In the genomic region with DNA sequence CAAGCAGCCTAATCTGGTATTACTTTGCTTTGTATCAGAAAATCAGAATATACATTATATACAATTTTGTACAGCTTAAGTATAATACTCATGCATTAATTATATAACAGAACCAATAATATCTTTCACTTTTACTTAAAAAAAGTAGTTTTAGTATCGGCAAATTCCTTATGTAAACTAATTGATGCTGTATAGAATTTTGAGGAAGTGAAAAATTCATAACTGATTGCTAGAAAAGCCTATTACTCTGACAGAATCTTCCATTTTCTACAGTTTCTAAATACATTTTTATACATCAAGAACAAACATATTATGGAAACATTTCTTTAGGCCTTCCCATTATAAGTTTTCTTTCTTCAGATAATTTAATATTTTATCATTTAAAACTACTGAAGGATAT, we compare ENCODE assay signal across 21 cellular contexts.
DNase-seq lines count a peak whose midpoint lies in the region; ATAC-seq, FAIRE-seq and TF ChIP-seq lines count a peak whose summit lies in the region.
"Had no signal": no experiment of that assay in that cellular context is flagged by ENCODE, and none has a peak within 500 bp of the region (broad histone marks: within the 10 kb centered on the region; RNA-seq: fewer than 3 reads in every experiment).

No MANE protein-coding gene starts in this region.

- no peak overlapping the region for H3K4me3 Mint-ChIP-seq in T-helper 2 cell treated with Interferon-gamma antibody and Interleukin-4, amounts not matched to agents 5 μg/mL and 100 μg/mL, for 36 hours
- H3K4me3 Mint-ChIP-seq: GM23338, HFFc6 had no signal

- FAIRE-seq in RCC 7860 (lab: Jason Lieb, UNC), result peak; percentile 68
- FAIRE-seq: A549, H54, HTR-8/SVneo, K562 had no signal

- CTCF ChIA-PET in GM10248 (lab: Yijun Ruan, JAX), result no interaction called here

- no peak for TF ChIP-seq CTCF in GM10248 (IDR thresholded peaks at IDR 0.05; ENCODE audit: control extremely low read depth, extremely low read depth, low read depth, missing control alignments)

- POLR2A ChIA-PET in GM10248 (lab: Yijun Ruan, JAX), result no interaction called here

- H3K9me3 Mint-ChIP-seq in T-helper 2 cell treated with Interferon-gamma antibody and Interleukin-4, amounts not matched to agents 5 μg/mL and 100 μg/mL, for 36 hours, result peaks cover 4% of the 10 kb centered on the region

- peak; percentile 48 for ATAC-seq in GM21786 (IDR thresholded peaks at IDR 0.05; ENCODE audit: unreplicated experiment)
- no peak for ATAC-seq in HG03520 (IDR thresholded peaks at IDR 0.05; ENCODE audit: unreplicated experiment)
- ATAC-seq: A549, GM23338, HCT116, K562 had no signal

- no peaks in the 10 kb centered on the region for H3K4me1 Mint-ChIP-seq in T-helper 2 cell treated with Interferon-gamma antibody and Interleukin-4, amounts not matched to agents 5 μg/mL and 100 μg/mL, for 36 hours (ENCODE audit: low read depth)
- H3K4me1 Mint-ChIP-seq: GM23338 had no signal

- DNase-seq in GM10248 (ENCODE audit: extremely low spot score) (peak; percentile 8), RCC 7860 (ENCODE audit: low spot score) (no peak), UCSD-AML1 (lab: John Stamatoyannopoulos, UW; ENCODE audit: unreplicated experiment) (no peak)
- no peak for DNase-seq in T-helper 2 cell treated with Interferon-gamma antibody and Interleukin-4, amounts not matched to agents 5 μg/mL and 100 μg/mL, for 36 hours (ENCODE audit: low spot score)
- DNase-seq in stimulated activated naive CD4-positive, alpha-beta T cell treated with Interleukin-2 at 50 U/mL for 16 hours (lab: John Stamatoyannopoulos, UW), result no peak
- DNase-seq: CD8-positive, alpha-beta memory T cell; COR-L47; DMS 273 treated with DMSO at 0.1 percent for 48 hours; DMS53; DND-41; EL; HFFc6; IMR-90 had no signal

- H3K36me3 Mint-ChIP-seq in T-helper 2 cell treated with Interferon-gamma antibody and Interleukin-4, amounts not matched to agents 5 μg/mL and 100 μg/mL, for 36 hours (ENCODE audit: low read depth), result peaks cover 8% of the 10 kb centered on the region

- H3K27me3 Mint-ChIP-seq in T-helper 2 cell treated with Interferon-gamma antibody and Interleukin-4, amounts not matched to agents 5 μg/mL and 100 μg/mL, for 36 hours (ENCODE audit: low read depth), result no peaks in the 10 kb centered on the region
- H3K27me3 Mint-ChIP-seq: CD8-positive, alpha-beta memory T cell had no signal

- no peak overlapping the region for H3K27ac Mint-ChIP-seq in T-helper 2 cell treated with Interferon-gamma antibody and Interleukin-4, amounts not matched to agents 5 μg/mL and 100 μg/mL, for 36 hours
- H3K27ac Mint-ChIP-seq: GM23338, HFFc6 had no signal
